ENCODE assay signal across 9 cellular contexts in the genomic region with DNA sequence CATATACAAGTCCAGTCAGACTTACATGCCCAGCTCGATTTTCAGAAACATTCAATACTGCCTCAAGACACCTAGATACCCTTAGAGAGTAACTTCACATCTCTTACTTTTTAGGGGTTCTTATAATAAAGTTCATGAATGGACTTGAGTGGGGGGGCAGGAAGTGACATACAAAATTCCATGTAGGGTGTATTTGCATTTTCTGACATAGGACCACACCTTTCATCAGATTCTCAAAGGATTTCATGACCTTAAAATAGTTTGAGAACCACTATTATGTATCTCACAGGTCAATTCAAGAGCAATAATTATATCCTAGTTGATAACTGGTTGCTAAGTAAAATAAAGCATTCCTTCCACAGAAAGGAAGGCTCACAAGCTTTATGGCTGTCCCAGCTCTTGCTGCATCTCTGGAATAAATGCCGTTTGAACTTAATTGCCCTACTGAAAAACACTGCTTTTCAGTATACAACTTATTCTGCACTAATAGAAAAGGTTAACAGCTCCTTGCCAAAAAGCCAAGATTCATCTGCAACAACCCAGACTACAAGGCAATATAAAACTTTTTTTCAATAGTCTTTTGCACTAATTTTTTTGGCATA. TPM values are rescaled to one million over a fixed set of nuclear protein-coding genes. Genes with fewer than 3 reads are reported as not detected.
A peak's percentile ranks its signal among the peaks of the same experiment; 100 is the strongest.
DNase-seq lines count a peak whose midpoint lies in the region; ATAC-seq and TF ChIP-seq lines count a peak whose summit lies in the region.
"Had no signal": no experiment of that assay in that cellular context is flagged by ENCODE, and none has a peak within 500 bp of the region (broad histone marks: within the 10 kb centered on the region; RNA-seq: fewer than 3 reads in every experiment).

No MANE protein-coding gene starts in this region.

- no peak for ATAC-seq in natural killer cell treated with Interleukin-12 subunit alpha and Interleukin-12 subunit beta and Interleukin-15 and Interleukin-18, amount 100 ng/mL, for 72 hours
- ATAC-seq in HG02852 (IDR thresholded peaks at IDR 0.05; ENCODE audit: unreplicated experiment) = no peak

- H3K4me3 ChIP-seq in MG63 = peak overlapping the region; percentile 88
- H3K4me3 ChIP-seq in choroid plexus epithelial cell (ENCODE audit: low read depth, low read length) = peak overlapping the region; percentile 69

- H3K4me1 Mint-ChIP-seq in Calu3 (ENCODE audit: low read depth, unreplicated experiment) = no peaks in the 10 kb centered on the region
- peaks cover 15 to 30% of the 10 kb centered on the region in 2 donors for H3K4me1 Mint-ChIP-seq in natural killer cell treated with Interleukin-12 subunit alpha and Interleukin-12 subunit beta and Interleukin-15 and Interleukin-18, amount 100 ng/mL, for 72 hours (ENCODE audit: low read depth in 2 of 2)

- no peak for DNase-seq in Calu3
- DNase-seq in MG63 = no peak
- DNase-seq in choroid plexus epithelial cell (ENCODE audit: low read depth) = peak; percentile 42
- no peak for DNase-seq in natural killer cell treated with Interleukin-12 subunit alpha and Interleukin-12 subunit beta and Interleukin-15 and Interleukin-18, amount 100 ng/mL, for 72 hours (ENCODE audit: low spot score)
- no peak for DNase-seq in NCI-H446 (lab: John Stamatoyannopoulos, UW)
- DNase-seq in NCI-H1694 (lab: John Stamatoyannopoulos, UW) = no peak
- DNase-seq in activated CD4-positive, alpha-beta T cell treated with anti-CD3 and anti-CD28 coated beads for 1 hour = no peak

- no peaks in the 10 kb centered on the region for H3K27me3 Mint-ChIP-seq in Calu3 (ENCODE audit: unreplicated experiment)
- H3K27me3 Mint-ChIP-seq in natural killer cell treated with Interleukin-12 subunit alpha and Interleukin-12 subunit beta and Interleukin-15 and Interleukin-18, amount 100 ng/mL, for 72 hours = no peaks in the 10 kb centered on the region
- H3K27me3 Mint-ChIP-seq: memory B cell had no signal

- CTCF ChIA-PET in Calu3 (lab: Charles Lee) = interaction anchor here (1.1 to 1.2 kb wide), 2 partner anchors 14 to 33 kb away, joined by 3 read pairs; no protein-coding TSS in a partner anchor

- no TSS peak for BruUV-seq in Calu3 (replicated peaks; lab: Mats Ljungman, UMichigan)

- H3K36me3 ChIP-seq in MG63 = no peaks in the 10 kb centered on the region

- peaks cover 33% of the 10 kb centered on the region for H3K36me3 Mint-ChIP-seq in Calu3 (ENCODE audit: insufficient read depth, unreplicated experiment)
- H3K36me3 Mint-ChIP-seq in natural killer cell treated with Interleukin-12 subunit alpha and Interleukin-12 subunit beta and Interleukin-15 and Interleukin-18, amount 100 ng/mL, for 72 hours = no peaks in the 10 kb centered on the region

- H3K27me3 ChIP-seq in MG63 = no peaks in the 10 kb centered on the region

- TF ChIP-seq CTCF in Calu3 (IDR thresholded peaks at IDR 0.05; ENCODE audit: unreplicated experiment) (no peak), choroid plexus epithelial cell (conservative IDR thresholded peaks at IDR 0.05; ENCODE audit: low read depth, low read length) (no peak)

- H3K27ac Mint-ChIP-seq in Calu3 (ENCODE audit: unreplicated experiment) = peak overlapping the region; percentile 96
- H3K27ac Mint-ChIP-seq in natural killer cell treated with Interleukin-12 subunit alpha and Interleukin-12 subunit beta and Interleukin-15 and Interleukin-18, amount 100 ng/mL, for 72 hours = peak overlapping the region in 1 of 2 donors; percentile 84

- H3K9me3 ChIP-seq in MG63 = no peaks in the 10 kb centered on the region

- intact Hi-C loops in Calu3 (cut with micrococcal nuclease; ENCODE audit: unreplicated experiment) = no loop called here

- H3K9me3 Mint-ChIP-seq in Calu3 (ENCODE audit: low read depth, unreplicated experiment) = no peaks in the 10 kb centered on the region
- H3K9me3 Mint-ChIP-seq in natural killer cell treated with Interleukin-12 subunit alpha and Interleukin-12 subunit beta and Interleukin-15 and Interleukin-18, amount 100 ng/mL, for 72 hours = no peaks in the 10 kb centered on the region
- H3K9me3 Mint-ChIP-seq: memory B cell had no signal

- peak overlapping the region; percentile 95 for H3K4me3 Mint-ChIP-seq in Calu3 (ENCODE audit: low read depth, unreplicated experiment)
- peak overlapping the region; percentile 94 for H3K4me3 Mint-ChIP-seq in natural killer cell treated with Interleukin-12 subunit alpha and Interleukin-12 subunit beta and Interleukin-15 and Interleukin-18, amount 100 ng/mL, for 72 hours

RNA-seq across cellular contexts. Expression of a gene that starts 2.3 kb away (rescaled TPM):
- 20.3 and 20.9 TPM in 2 replicates for total RNA-seq in Calu3 (2022)
- 65.9 and 77.0 TPM in 2 replicates for total RNA-seq in MG63 (2014; rRNA removed; shearing (Covaris generic); ENCODE audit: low replicate concordance)
- 10 to 100 TPM; 30.8 to 61.1 TPM for total RNA-seq in natural killer cell treated with Interleukin-12 subunit alpha and Interleukin-12 subunit beta and Interleukin-15 and Interleukin-18, amount 100 ng/mL, for 72 hours

RNA-seq across cellular contexts. Expression of a gene that starts 15.9 kb away (rescaled TPM):
- 0.76 and 0.78 TPM in 2 replicates for total RNA-seq in Calu3 (2022)
- not detected in 2 replicates for total RNA-seq in MG63 (2014; rRNA removed; shearing (Covaris generic); ENCODE audit: low replicate concordance)
- 1 to 10 TPM; 1.1 to 1.3 TPM for total RNA-seq in natural killer cell treated with Interleukin-12 subunit alpha and Interleukin-12 subunit beta and Interleukin-15 and Interleukin-18, amount 100 ng/mL, for 72 hours
